20 cellular contexts compared by ENCODE assay signal in the genomic region with DNA sequence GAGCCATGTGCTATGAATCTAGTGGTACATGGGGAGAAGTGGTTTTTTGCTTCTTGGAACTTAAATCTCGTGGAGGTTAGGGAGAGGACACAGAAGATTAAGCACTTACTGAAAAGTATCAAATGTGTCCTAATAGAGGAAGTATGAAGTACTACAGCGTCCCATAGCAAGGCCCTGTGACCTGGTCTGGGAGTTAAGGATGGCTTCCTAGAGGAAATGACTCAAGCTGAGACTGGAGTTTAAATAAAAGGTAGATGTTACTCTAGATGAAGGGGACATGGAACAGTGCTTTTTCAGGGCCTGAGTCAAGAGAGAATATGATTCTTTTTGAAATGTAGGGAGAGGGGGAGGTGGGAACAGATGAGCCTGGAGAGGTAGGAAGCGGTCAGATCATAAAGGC.
A peak's percentile ranks its signal among the peaks of the same experiment; 100 is the strongest.
DNase-seq lines count a peak whose midpoint lies in the region; ATAC-seq, FAIRE-seq and TF ChIP-seq lines count a peak whose summit lies in the region.
"Had no signal": no experiment of that assay in that cellular context is flagged by ENCODE, and none has a peak within 500 bp of the region (broad histone marks: within the 10 kb centered on the region; RNA-seq: fewer than 3 reads in every experiment).

No MANE protein-coding gene starts in this region.

- DNase-seq in GM23248 (peak; percentile 21), NCI-H69 (lab: John Stamatoyannopoulos, UW) (peak; percentile 30), H1 (ENCODE audit: low read depth in 1 of 2, low spot score in 2 of 2) (no peak), natural killer cell (no peak), GM19240 (ENCODE audit: insufficient read length, low spot score) (no peak)
- DNase-seq: activated CD4-positive, alpha-beta T cell treated with anti-CD3 and anti-CD28 coated beads for 48 hours; activated naive CD4-positive, alpha-beta T cell treated with anti-CD3 and anti-CD28 coated beads, Interleukin-2, amount 10 ng/mL, durations not matched to agents 7 days and 5 days; DMS79 treated with DMSO at 0.1 percent for 48 hours; islet precursor cell; midbrain; NCI-H1048; stimulated activated naive CD8-positive, alpha-beta T cell treated with anti-CD3 and anti-CD28 coated beads, Interleukin-15, Interleukin-2, amounts not matched to agents 100 U/mL and 50 U/mL, for 24 hours; transverse colon had no signal

- H3K4ac ChIP-seq in H1 (replicated peaks; ENCODE audit: insufficient read length, low read depth, low read length), result no peak overlapping the region

- H4K91ac ChIP-seq in H1 (replicated peaks; ENCODE audit: insufficient read length, low read length), result no peak overlapping the region

- H3K4me2 ChIP-seq in GM23248 (ENCODE audit: unreplicated experiment), result no peak overlapping the region
- no peak overlapping the region for H3K4me2 ChIP-seq in H1 (ENCODE audit: insufficient read depth in 1 of 2, low read depth in 2 of 2, low read length in 2 of 2)

- no peak for ATAC-seq in natural killer cell
- no peak for ATAC-seq in HG02884 (IDR thresholded peaks at IDR 0.05; ENCODE audit: unreplicated experiment)
- ATAC-seq in GM21529 (IDR thresholded peaks at IDR 0.05; ENCODE audit: unreplicated experiment), result no peak
- ATAC-seq: esophagus mucosa; HCT116; stimulated activated naive CD8-positive, alpha-beta T cell treated with anti-CD3 and anti-CD28 coated beads, Interleukin-15, Interleukin-2, amounts not matched to agents 100 U/mL and 50 U/mL, for 24 hours had no signal

- H3K79me1 ChIP-seq in H1 (ENCODE audit: low read depth, low read length), result no peaks in the 10 kb centered on the region

- H2BK120ac ChIP-seq in H1 (replicated peaks; ENCODE audit: low read depth, low read length), result no peak overlapping the region

- no peak overlapping the region for H4K5ac ChIP-seq in H1 (ENCODE audit: insufficient read length, low read depth, low read length)

- no peak overlapping the region for H3K14ac ChIP-seq in H1 (ENCODE audit: insufficient read length)

- H4K8ac ChIP-seq in H1 (ENCODE audit: extremely low read depth, insufficient read depth, low read length), result no peak overlapping the region

- peaks cover 14% of the 10 kb centered on the region; the same call in 1 of the 2 replicates for H3F3A ChIP-seq in GM23248 (ENCODE audit: insufficient read depth)

- H3K9me2 ChIP-seq in GM23248 (ENCODE audit: insufficient read depth), result no peaks in the 10 kb centered on the region

- no peaks in the 10 kb centered on the region for H3K36me3 Mint-ChIP-seq in natural killer cell
- H3K36me3 Mint-ChIP-seq: activated naive CD4-positive, alpha-beta T cell treated with anti-CD3 and anti-CD28 coated beads, Interleukin-2, amount 10 ng/mL, durations not matched to agents 7 days and 5 days had no signal

- CTCF ChIA-PET in H1 (lab: Charles Lee; ENCODE audit: partially characterized antibody), result interaction anchor here (0.9 to 19.6 kb wide), 26 partner anchors 9 to 395 kb away, joined by 3 to 300 read pairs (median 6); no protein-coding TSS in a partner anchor

- no peak for TF ChIP-seq RAD21 in H1 (IDR thresholded peaks at IDR 0.05 in 1 of 2, conservative IDR thresholded peaks at IDR 0.05 in 1 of 2; ENCODE audit: low read depth in 2 of 2, low read length in 2 of 2)

- H2BK15ac ChIP-seq in H1 (ENCODE audit: low read length), result no peak overlapping the region

- H2BK12ac ChIP-seq in H1 (ENCODE audit: low read depth, low read length), result peak overlapping the region; percentile 60; the same call in 1 of the 2 replicates

- no peak overlapping the region for H3K9ac ChIP-seq in GM23248
- H3K9ac ChIP-seq in H1 (replicated peaks in 1 of 4; ENCODE audit: extremely low read depth in 1 of 4, low read depth in 3 of 4, low read length in 3 of 4), result no peak overlapping the region

- H3K23ac ChIP-seq in H1 (ENCODE audit: insufficient read length), result no peak overlapping the region

- H2AFZ ChIP-seq in GM23248 (no peak overlapping the region), H1 (ENCODE audit: low read length) (no peak overlapping the region)

- FAIRE-seq in H1 (lab: Jason Lieb, UNC), result no peak

- no peak for TF ChIP-seq EP300 in H1 (IDR thresholded peaks at IDR 0.05; ENCODE audit: borderline replicate concordance in 1 of 2, low read depth in 2 of 2, low read length in 2 of 2)

- H3K4me1 Mint-ChIP-seq in natural killer cell, result peaks cover 14 to 32% of the 10 kb centered on the region in 2 donors

- H3K27ac ChIP-seq in GM23248, result no peak overlapping the region
- H3K27ac ChIP-seq in H1 (ENCODE audit: low read depth, low read length), result no peak overlapping the region
- H3K27ac ChIP-seq: C4-2B, neutrophil, transverse colon had no signal

- H3K9me3 ChIP-seq in GM23248 (ENCODE audit: low read depth) (no peaks in the 10 kb centered on the region), H1 (ENCODE audit: insufficient read depth in 2 of 2, low read depth in 1 of 2, low read length in 1 of 2) (no peaks in the 10 kb centered on the region)
- H3K9me3 ChIP-seq: neutrophil, transverse colon had no signal

- H2BK5ac ChIP-seq in H1 (ENCODE audit: low read depth, low read length), result no peak overlapping the region

- peaks cover 13% of the 10 kb centered on the region for H3K4me1 ChIP-seq in GM23248 (ENCODE audit: insufficient read depth)
- peaks cover 0 to 19% (median 9%) of the 10 kb centered on the region in 4 experiments; a peak in 6 of 7 replicates for H3K4me1 ChIP-seq in H1 (replicated peaks in 1 of 4; ENCODE audit: control insufficient read depth in 3 of 4, insufficient read depth in 4 of 4, low read length in 3 of 4)

- H3K56ac ChIP-seq in H1 (replicated peaks; ENCODE audit: insufficient read length, low read depth, low read length), result no peak overlapping the region

- H2AK5ac ChIP-seq in H1 (ENCODE audit: low read depth, low read length), result no peak overlapping the region

- H4K20me1 ChIP-seq in GM23248 (ENCODE audit: insufficient read depth), result no peaks in the 10 kb centered on the region
- H4K20me1 ChIP-seq in H1 (replicated peaks in 1 of 2; ENCODE audit: control insufficient read depth in 1 of 2, insufficient read depth in 2 of 2, low read length in 2 of 2), result no peaks in the 10 kb centered on the region

- H3K36me3 ChIP-seq in GM23248 (ENCODE audit: low read depth) (no peaks in the 10 kb centered on the region), H1 (ENCODE audit: control insufficient read depth in 2 of 4, insufficient read depth in 4 of 4, low read length in 3 of 4) (no peaks in the 10 kb centered on the region)
- H3K36me3 ChIP-seq: neutrophil, transverse colon had no signal

- H3K27me3 ChIP-seq in GM23248 (replicated peaks; ENCODE audit: insufficient read depth) (0 out of 2 replicates have a peak, but pooled peaks cover under 1% of the 10 kb centered on the region), H1 (replicated peaks in 1 of 4; ENCODE audit: control insufficient read depth in 3 of 4, extremely low read depth in 1 of 4, insufficient read depth in 3 of 4, low read length in 3 of 4) (no peaks in the 10 kb centered on the region; a peak in 3 of 7 replicates)

- H2BK20ac ChIP-seq in H1 (ENCODE audit: low read length), result 0 out of 2 replicates have a peak overlapping the region, but pooled peaks have one; percentile 35

- H3K4me3 Mint-ChIP-seq in natural killer cell, result peak overlapping the region; percentile 92

- peaks cover 0 to under 1% of the 10 kb centered on the region in 2 donors for H3K27me3 Mint-ChIP-seq in natural killer cell (ENCODE audit: low read depth in 2 of 2)

- POLR2A ChIA-PET in H1 (lab: Charles Lee; ENCODE audit: partially characterized antibody), result no interaction called here

- no peak overlapping the region for H3K4me3 ChIP-seq in GM23248
- H3K4me3 ChIP-seq in H1 (ENCODE audit: extremely low read depth in 1 of 4, insufficient read depth in 2 of 4, low read depth in 3 of 4, low read length in 4 of 4), result no peak overlapping the region

- no peaks in the 10 kb centered on the region; the same call in 1 of the 2 replicates for H3K23me2 ChIP-seq in H1 (ENCODE audit: low read depth, low read length)

- no peak for TF ChIP-seq CTCF in H1 (IDR thresholded peaks at IDR 0.05; ENCODE audit: control extremely low read depth in 1 of 3, insufficient read depth in 1 of 3, low read depth in 1 of 3, low read length in 3 of 3)
- no peak for TF ChIP-seq CTCF in natural killer cell (IDR thresholded peaks at IDR 0.05)

- intact Hi-C loops in natural killer cell (cut with micrococcal nuclease), result no loop called here

- TF ChIP-seq POLR2A in H1 (IDR thresholded peaks at IDR 0.05; ENCODE audit: control extremely low read depth in 1 of 2, low read depth in 2 of 2, low read length in 2 of 2), result no peak

- no peaks in the 10 kb centered on the region for H3K9me3 Mint-ChIP-seq in natural killer cell
- H3K9me3 Mint-ChIP-seq: activated naive CD4-positive, alpha-beta T cell treated with anti-CD3 and anti-CD28 coated beads, Interleukin-2, amount 10 ng/mL, durations not matched to agents 7 days and 5 days; dendritic cell treated with granulocyte-macrophage colony-stimulating factor and Interleukin-4, amounts not matched to agents 40 ng/mL and 50 ng/mL, for 4 days had no signal

- 60 to 63% methylated on average over 3 of the region's 3 CpGs for WGBS in GM23248 (ENCODE audit: low coverage in 1 of 2, low lambda C conversion rate in 2 of 2, missing lambda C conversion rate in 2 of 2), 2 experiments
- 90% methylated on average over 3 of the region's 3 CpGs; no CpG with 5 or more reads in 1 of the 2 experiments for WGBS in H1 (ENCODE audit: extremely low coverage in 1 of 2, insufficient coverage in 1 of 2, insufficient read length in 1 of 2, insufficient replicate concordance in 2 of 2, low coverage in 1 of 2, low lambda C conversion rate in 2 of 2, missing lambda C conversion rate in 1 of 2), 2 experiments

- H3K18ac ChIP-seq in H1 (ENCODE audit: extremely low read depth, low read length), result no peak overlapping the region

- H3K79me2 ChIP-seq in GM23248 (ENCODE audit: insufficient read depth) (no peaks in the 10 kb centered on the region), H1 (ENCODE audit: control insufficient read depth in 1 of 2, insufficient read depth in 2 of 2, low read length in 2 of 2) (no peaks in the 10 kb centered on the region)

- peak overlapping the region in 1 of 2 donors; percentile 86 for H3K27ac Mint-ChIP-seq in natural killer cell
- H3K27ac Mint-ChIP-seq: activated naive CD4-positive, alpha-beta T cell treated with anti-CD3 and anti-CD28 coated beads, Interleukin-2, amount 10 ng/mL, durations not matched to agents 7 days and 5 days; dendritic cell treated with granulocyte-macrophage colony-stimulating factor and Interleukin-4, amounts not matched to agents 40 ng/mL and 50 ng/mL, for 4 days had no signal

- in situ Hi-C loops in GM23248 (cut with MboI), result no loop called here

TF ChIP-seq in H1, 55 proteins besides CTCF, POLR2A, EP300 and RAD21 (continues in another document):
- TF ChIP-seq SIRT6 (IDR thresholded peaks at IDR 0.05; ENCODE audit: low read length), result no peak
- no peak for TF ChIP-seq YY1 (IDR thresholded peaks at IDR 0.05; ENCODE audit: low read depth, low read length)
- TF ChIP-seq NANOG (IDR thresholded peaks at IDR 0.05; ENCODE audit: insufficient read depth, low read depth, low read length, poor library complexity, severe bottlenecking), result no peak
- no peak for TF ChIP-seq HDAC2 (IDR thresholded peaks at IDR 0.05; ENCODE audit: borderline replicate concordance in 1 of 2, low read depth in 2 of 2, low read length in 2 of 2)

Comparison
In these comparisons a context has a peak if more than half of its experiments do, and no peak if none do; other contexts are left out.
1. DNase-seq: peak in GM23248 (single experiment) and NCI-H69 (single experiment); none in H1 (0 of 2), natural killer cell (single experiment) and GM19240 (single experiment).